In genomic region chr3:47283193-47283537, GRCh38 we compare ENCODE assay signal across 8 cellular contexts. TPM values are rescaled to one million over a fixed set of nuclear protein-coding genes. Genes with fewer than 3 reads are reported as not detected.
A peak's percentile ranks its signal among the peaks of the same experiment; 100 is the strongest.
DNase-seq lines count a peak whose midpoint lies in the region; ATAC-seq and TF ChIP-seq lines count a peak whose summit lies in the region.

No MANE protein-coding gene starts in this region.

- H3K4me1 ChIP-seq in OCI-LY3 (ENCODE audit: low read length) (peaks cover 26% of the 10 kb centered on the region), liver (ENCODE audit: control insufficient read depth in 4 of 4, insufficient read depth in 4 of 4, low read length in 3 of 4) (peaks cover 4 to 19% (median 10%) of the 10 kb centered on the region in 4 donors)

- H3K27ac ChIP-seq in OCI-LY3 (ENCODE audit: low read length) (peak overlapping the region; percentile 87), liver (ENCODE audit: low read depth in 1 of 2, low read length in 2 of 2) (peak overlapping the region; percentile 94 to 96)

- H3K36me3 ChIP-seq in OCI-LY3 (replicated peaks; ENCODE audit: low read depth, low read length) (no peaks in the 10 kb centered on the region), liver (ENCODE audit: control insufficient read depth in 4 of 4, insufficient read depth in 3 of 4, low read depth in 1 of 4, low read length in 3 of 4) (peaks cover 0 to 1% (median under 1%) of the 10 kb centered on the region in 4 donors)

- no peak for TF ChIP-seq RAD21 in liver (IDR thresholded peaks at IDR 0.05)

- H2AFZ ChIP-seq in OCI-LY3 (ENCODE audit: low read depth, low read length), result peak overlapping the region; percentile 89

- H3K79me2 ChIP-seq in OCI-LY3 (ENCODE audit: low read length), result peaks cover 55% of the 10 kb centered on the region

- TF ChIP-seq CTCF in OCI-LY3 (IDR thresholded peaks at IDR 0.05; ENCODE audit: low read depth, low read length) (no peak), cardiac fibroblast (IDR thresholded peaks at IDR 0.05; ENCODE audit: low read depth, low read length) (no peak), liver (IDR thresholded peaks at IDR 0.05; ENCODE audit: low read depth, low read length, missing input control) (no peak)

- 1% methylated on average over 10 of the region's 10 CpGs for WGBS in liver

- peak overlapping the region; percentile 87 for H3K9ac ChIP-seq in OCI-LY3 (ENCODE audit: low read length)
- peak overlapping the region; percentile 92 to 98 for H3K9ac ChIP-seq in liver (ENCODE audit: low read depth in 1 of 2, low read length in 2 of 2)

- no peak for ATAC-seq in stimulated activated naive CD8-positive, alpha-beta T cell treated with anti-CD3 and anti-CD28 coated beads, Interleukin-15, Interleukin-2, amounts not matched to agents 100 U/mL and 50 U/mL, for 24 hours
- no peak for ATAC-seq in GM19324 (IDR thresholded peaks at IDR 0.05; ENCODE audit: low FRiP score, unreplicated experiment)

- H3K4me2 ChIP-seq in OCI-LY3 (ENCODE audit: low read length), result peak overlapping the region; percentile 80

- H3K27me3 ChIP-seq in OCI-LY3 (ENCODE audit: low read depth, low read length) (no peaks in the 10 kb centered on the region), liver (ENCODE audit: control insufficient read depth in 4 of 4, insufficient read depth in 4 of 4, low read length in 3 of 4) (no peaks in the 10 kb centered on the region)

- H3K9me3 ChIP-seq in OCI-LY3 (ENCODE audit: insufficient read depth, low read length) (no peaks in the 10 kb centered on the region), liver (ENCODE audit: control insufficient read depth in 4 of 4, low read length in 3 of 4) (no peaks in the 10 kb centered on the region)

- DNase-seq in NK-92 treated with Interleukin-12 subunit alpha and Interleukin-12 subunit beta, amount 100 ng/mL, for 24 hours (lab: John Stamatoyannopoulos, UW), result peak; percentile 40
- DNase-seq in NK-92 (lab: John Stamatoyannopoulos, UW; ENCODE audit: unreplicated experiment) (no peak), cardiac fibroblast (ENCODE audit: low read depth in 2 of 2) (peak; percentile 13 to 24), NCI-H2029 (lab: John Stamatoyannopoulos, UW) (no peak)
- DNase-seq in stimulated activated naive CD8-positive, alpha-beta T cell treated with anti-CD3 and anti-CD28 coated beads, Interleukin-15, Interleukin-2, amounts not matched to agents 100 U/mL and 50 U/mL, for 24 hours, result peak; percentile 36

- H3K4me3 ChIP-seq in OCI-LY3 (ENCODE audit: low read length) (peak overlapping the region; percentile 89), cardiac fibroblast (replicated peaks in 1 of 2; ENCODE audit: low read depth in 2 of 2, low read length in 2 of 2) (peak overlapping the region; percentile 86 to 96), liver (ENCODE audit: low read depth in 1 of 3, low read length in 3 of 3) (peak overlapping the region; percentile 80 to 99 (median 99))

- H4K20me1 ChIP-seq in OCI-LY3 (ENCODE audit: insufficient read depth, low read length), result no peaks in the 10 kb centered on the region; the same call in 1 of the 2 replicates

TF ChIP-seq in liver, 16 proteins besides CTCF, POLR2A, EP300 and RAD21:
- TF ChIP-seq, protein P1, sequence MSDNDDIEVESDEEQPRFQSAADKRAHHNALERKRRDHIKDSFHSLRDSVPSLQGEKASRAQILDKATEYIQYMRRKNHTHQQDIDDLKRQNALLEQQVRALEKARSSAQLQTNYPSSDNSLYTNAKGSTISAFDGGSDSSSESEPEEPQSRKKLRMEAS (IDR thresholded peaks at IDR 0.05), result no peak
- TF ChIP-seq TAF1 (conservative IDR thresholded peaks at IDR 0.05), result no peak
- TF ChIP-seq, protein P2, sequence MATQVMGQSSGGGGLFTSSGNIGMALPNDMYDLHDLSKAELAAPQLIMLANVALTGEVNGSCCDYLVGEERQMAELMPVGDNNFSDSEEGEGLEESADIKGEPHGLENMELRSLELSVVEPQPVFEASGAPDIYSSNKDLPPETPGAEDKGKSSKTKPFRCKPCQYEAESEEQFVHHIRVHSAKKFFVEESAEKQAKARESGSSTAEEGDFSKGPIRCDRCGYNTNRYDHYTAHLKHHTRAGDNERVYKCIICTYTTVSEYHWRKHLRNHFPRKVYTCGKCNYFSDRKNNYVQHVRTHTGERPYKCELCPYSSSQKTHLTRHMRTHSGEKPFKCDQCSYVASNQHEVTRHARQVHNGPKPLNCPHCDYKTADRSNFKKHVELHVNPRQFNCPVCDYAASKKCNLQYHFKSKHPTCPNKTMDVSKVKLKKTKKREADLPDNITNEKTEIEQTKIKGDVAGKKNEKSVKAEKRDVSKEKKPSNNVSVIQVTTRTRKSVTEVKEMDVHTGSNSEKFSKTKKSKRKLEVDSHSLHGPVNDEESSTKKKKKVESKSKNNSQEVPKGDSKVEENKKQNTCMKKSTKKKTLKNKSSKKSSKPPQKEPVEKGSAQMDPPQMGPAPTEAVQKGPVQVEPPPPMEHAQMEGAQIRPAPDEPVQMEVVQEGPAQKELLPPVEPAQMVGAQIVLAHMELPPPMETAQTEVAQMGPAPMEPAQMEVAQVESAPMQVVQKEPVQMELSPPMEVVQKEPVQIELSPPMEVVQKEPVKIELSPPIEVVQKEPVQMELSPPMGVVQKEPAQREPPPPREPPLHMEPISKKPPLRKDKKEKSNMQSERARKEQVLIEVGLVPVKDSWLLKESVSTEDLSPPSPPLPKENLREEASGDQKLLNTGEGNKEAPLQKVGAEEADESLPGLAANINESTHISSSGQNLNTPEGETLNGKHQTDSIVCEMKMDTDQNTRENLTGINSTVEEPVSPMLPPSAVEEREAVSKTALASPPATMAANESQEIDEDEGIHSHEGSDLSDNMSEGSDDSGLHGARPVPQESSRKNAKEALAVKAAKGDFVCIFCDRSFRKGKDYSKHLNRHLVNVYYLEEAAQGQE (IDR thresholded peaks at IDR 0.05), result no peak
- TF ChIP-seq FOXA2 (IDR thresholded peaks at IDR 0.05), result no peak
- no peak for TF ChIP-seq RXRA (IDR thresholded peaks at IDR 0.05)
- TF ChIP-seq, protein P3, sequence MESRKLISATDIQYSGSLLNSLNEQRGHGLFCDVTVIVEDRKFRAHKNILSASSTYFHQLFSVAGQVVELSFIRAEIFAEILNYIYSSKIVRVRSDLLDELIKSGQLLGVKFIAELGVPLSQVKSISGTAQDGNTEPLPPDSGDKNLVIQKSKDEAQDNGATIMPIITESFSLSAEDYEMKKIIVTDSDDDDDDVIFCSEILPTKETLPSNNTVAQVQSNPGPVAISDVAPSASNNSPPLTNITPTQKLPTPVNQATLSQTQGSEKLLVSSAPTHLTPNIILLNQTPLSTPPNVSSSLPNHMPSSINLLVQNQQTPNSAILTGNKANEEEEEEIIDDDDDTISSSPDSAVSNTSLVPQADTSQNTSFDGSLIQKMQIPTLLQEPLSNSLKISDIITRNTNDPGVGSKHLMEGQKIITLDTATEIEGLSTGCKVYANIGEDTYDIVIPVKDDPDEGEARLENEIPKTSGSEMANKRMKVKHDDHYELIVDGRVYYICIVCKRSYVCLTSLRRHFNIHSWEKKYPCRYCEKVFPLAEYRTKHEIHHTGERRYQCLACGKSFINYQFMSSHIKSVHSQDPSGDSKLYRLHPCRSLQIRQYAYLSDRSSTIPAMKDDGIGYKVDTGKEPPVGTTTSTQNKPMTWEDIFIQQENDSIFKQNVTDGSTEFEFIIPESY (IDR thresholded peaks at IDR 0.05), result no peak
- no peak for TF ChIP-seq NR2F2 (IDR thresholded peaks at IDR 0.05)
- no peak for TF ChIP-seq ATF3 (IDR thresholded peaks at IDR 0.05)
- TF ChIP-seq JUND (IDR thresholded peaks at IDR 0.05), result no peak
- TF ChIP-seq HNF4G (IDR thresholded peaks at IDR 0.05), result no peak
- TF ChIP-seq YY1 (IDR thresholded peaks at IDR 0.05), result no peak
- no peak for TF ChIP-seq GABPA (IDR thresholded peaks at IDR 0.05 in 1 of 2, conservative IDR thresholded peaks at IDR 0.05 in 1 of 2)
- TF ChIP-seq SP1 (IDR thresholded peaks at IDR 0.05), result no peak
- TF ChIP-seq HNF4A (conservative IDR thresholded peaks at IDR 0.05), result no peak

RNA-seq across cellular contexts. Expression of gene KLHL18, which starts 0.4 kb away (rescaled TPM):
- total RNA-seq in liver, result 10 to 100 TPM in 1 of 2 donors, 1 to 10 TPM in 1; 9.3 to 12.6 TPM
- polyA plus RNA-seq in liver, result 10 to 100 TPM in 1 of 2 donors, 1 to 10 TPM in 1; 3.5 to 11.2 TPM

RNA-seq across cellular contexts. Expression of gene KIF9, which starts 0.6 kb away (rescaled TPM):
- 1 to 10 TPM; 2.3 to 2.5 TPM for total RNA-seq in liver
- 1 to 10 TPM; 3.8 to 4.5 TPM for polyA plus RNA-seq in liver

Comparison
In these comparisons a context has a peak if more than half of its experiments do, and no peak if none do; other contexts are left out.
1. DNase-seq: peak in NK-92 treated with Interleukin-12 subunit alpha and Interleukin-12 subunit beta, amount 100 ng/mL, for 24 hours (single experiment), cardiac fibroblast (2 of 2) and stimulated activated naive CD8-positive, alpha-beta T cell treated with anti-CD3 and anti-CD28 coated beads, Interleukin-15, Interleukin-2, amounts not matched to agents 100 U/mL and 50 U/mL, for 24 hours (single experiment); none in NK-92 (single experiment) and NCI-H2029 (single experiment).
2. Peak in every context shown above with its lines, with median percentiles within 50 percentile points of each other: H3K4me3 ChIP-seq.